In the genomic region with DNA sequence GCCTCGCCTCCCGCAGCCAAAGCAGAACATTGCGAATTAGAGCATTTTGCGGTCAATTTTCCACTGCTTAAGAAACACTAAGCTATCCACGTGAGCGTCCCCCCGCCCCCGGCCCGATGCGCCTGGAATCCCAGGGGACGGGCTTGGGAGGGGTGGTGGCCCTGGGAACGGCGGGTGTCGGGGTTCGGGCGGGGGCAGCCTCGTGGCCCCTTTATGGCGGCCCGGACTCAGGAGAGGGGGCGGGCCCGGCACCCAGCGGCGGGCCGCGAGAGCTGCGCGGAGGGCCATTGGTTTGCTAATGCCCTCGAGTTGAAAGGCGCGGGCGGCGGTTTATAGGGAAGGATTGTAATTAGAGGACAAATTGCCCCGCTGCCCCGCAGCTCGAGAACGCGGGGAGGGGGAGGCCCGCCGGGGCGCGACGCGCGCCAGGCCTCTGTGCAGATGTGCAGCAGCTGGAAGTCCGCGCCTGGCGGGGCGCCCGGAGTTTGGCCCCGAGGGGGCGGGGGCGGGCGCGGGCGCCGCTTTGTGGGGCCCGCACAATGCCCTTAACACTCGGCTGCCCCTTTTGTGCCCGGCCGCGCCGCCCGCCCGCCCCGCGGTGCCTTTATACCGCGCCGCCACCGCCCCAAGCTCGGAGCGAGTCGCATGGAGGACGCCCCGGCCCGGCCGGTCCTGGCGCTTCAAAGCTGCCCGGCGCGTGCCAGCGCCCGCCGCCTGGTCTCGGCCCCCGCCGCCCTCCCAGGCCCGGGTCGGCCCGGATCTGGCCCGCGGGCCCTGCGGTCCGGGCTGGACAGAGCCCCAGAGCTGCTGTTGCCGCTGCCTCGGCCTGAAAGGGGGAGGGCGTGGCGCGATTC, we compare ENCODE assay signal across 8 cellular contexts. TPM values are rescaled to one million over a fixed set of nuclear protein-coding genes. Genes with fewer than 3 reads are reported as not detected.
DNase-seq lines count a peak whose midpoint lies in the region; FAIRE-seq and TF ChIP-seq lines count a peak whose summit lies in the region.
"Had no signal": no experiment of that assay in that cellular context is flagged by ENCODE, and none has a peak within 500 bp of the region (broad histone marks: within the 10 kb centered on the region; RNA-seq: fewer than 3 reads in every experiment).

No MANE protein-coding gene starts in this region.

- peak overlapping the region; percentile 86 for H3K27ac Mint-ChIP-seq in neural crest cell (ENCODE audit: unreplicated experiment)

- no peaks in the 10 kb centered on the region for H3K36me3 Mint-ChIP-seq in neural crest cell (ENCODE audit: low read depth)

- peak overlapping the region; percentile 51 for H3K9ac ChIP-seq in HUES6 (ENCODE audit: low read length)

- H3K36me3 ChIP-seq in HUES6 (ENCODE audit: control insufficient read depth, insufficient read depth, low read length): no peaks in the 10 kb centered on the region
- H3K36me3 ChIP-seq in brain microvascular endothelial cell (replicated peaks): no peaks in the 10 kb centered on the region

- peaks cover 45% of the 10 kb centered on the region for H3K4me1 ChIP-seq in HUES6 (ENCODE audit: control insufficient read depth, insufficient read depth, low read length)

- H3K27me3 ChIP-seq in HUES6 (ENCODE audit: control insufficient read depth, insufficient read depth, low read length): peaks cover 63% of the 10 kb centered on the region
- peaks cover 42% of the 10 kb centered on the region for H3K27me3 ChIP-seq in brain microvascular endothelial cell (replicated peaks)

- H3K27ac ChIP-seq in HUES6 (ENCODE audit: low read depth, low read length) (no peak overlapping the region), brain microvascular endothelial cell (no peak overlapping the region)

- in situ Hi-C loops in brain microvascular endothelial cell (cut with HindIII; ENCODE audit: low pct_ligation_motif_present, low sequenced_read_pairs): no loop called here

- CTCF ChIA-PET in HEK293T (lab: Yijun Ruan, JAX): interaction anchor here (1.0 kb wide), 1 partner anchor 37 kb away, joined by 3 read pairs; no protein-coding TSS in a partner anchor

- H3K4me1 Mint-ChIP-seq in neural crest cell: peaks cover 50% of the 10 kb centered on the region

- H3K27me3 Mint-ChIP-seq in neural crest cell (ENCODE audit: low read depth): peaks cover 59% of the 10 kb centered on the region

- peak overlapping the region; percentile 87 for H3K4me3 Mint-ChIP-seq in neural crest cell

- no peaks in the 10 kb centered on the region for H3K9me3 Mint-ChIP-seq in neural crest cell
- H3K9me3 Mint-ChIP-seq: central memory CD8-positive, alpha-beta T cell had no signal

- peak overlapping the region; percentile 35 for H3K4me3 ChIP-seq in HUES6 (ENCODE audit: low read depth, low read length)
- H3K4me3 ChIP-seq in brain microvascular endothelial cell (ENCODE audit: low read depth, low read length): peak overlapping the region; percentile 5

- POLR2A ChIA-PET in HEK293T (lab: Yijun Ruan, JAX): interaction anchor here (1.3 kb wide), 1 partner anchor 37 kb away, joined by 7 read pairs; no protein-coding TSS in a partner anchor

- TF ChIP-seq CTCF in brain microvascular endothelial cell (IDR thresholded peaks at IDR 0.05; ENCODE audit: low read depth, low read length, missing control alignments) (no peak), neural crest cell (conservative IDR thresholded peaks at IDR 0.05) (no peak)

- no peak for FAIRE-seq in GM19239 (lab: Jason Lieb, UNC)

- no peaks in the 10 kb centered on the region for H3K9me3 ChIP-seq in HUES6 (ENCODE audit: control insufficient read depth, insufficient read depth, low read depth, low read length)

- DNase-seq in brain microvascular endothelial cell: no peak
- no peak for DNase-seq in neural crest cell (ENCODE audit: low read depth, low spot score)
- DNase-seq in HEK293T (ENCODE audit: extremely low spot score): no peak
- no peak for DNase-seq in GM19239 (ENCODE audit: insufficient read length, low spot score)

TF ChIP-seq in HEK293T, 16 proteins besides CTCF, POLR2A, EP300 and RAD21:
- TF ChIP-seq SP1 (IDR thresholded peaks at IDR 0.05) (no peak), SUZ12 (IDR thresholded peaks at IDR 0.05) (no peak), ELF4 (IDR thresholded peaks at IDR 0.05) (no peak), NFRKB (IDR thresholded peaks at IDR 0.05) (no peak), BHLHE40 (IDR thresholded peaks at IDR 0.05; ENCODE audit: borderline replicate concordance) (no peak), LEF1 (IDR thresholded peaks at IDR 0.05; ENCODE audit: borderline replicate concordance) (no peak), ZNF384 (IDR thresholded peaks at IDR 0.05) (no peak), CTBP1 (IDR thresholded peaks at IDR 0.05; ENCODE audit: borderline replicate concordance) (no peak), L3MBTL2 (conservative IDR thresholded peaks at IDR 0.05) (no peak), TARDBP (IDR thresholded peaks at IDR 0.05) (no peak), FOXM1 (IDR thresholded peaks at IDR 0.05; ENCODE audit: borderline replicate concordance) (no peak), ARNT (IDR thresholded peaks at IDR 0.05) (no peak), FOXA1 (IDR thresholded peaks at IDR 0.05) (no peak), FOXK2 (IDR thresholded peaks at IDR 0.05) (no peak)
- TF ChIP-seq, protein P1, sequence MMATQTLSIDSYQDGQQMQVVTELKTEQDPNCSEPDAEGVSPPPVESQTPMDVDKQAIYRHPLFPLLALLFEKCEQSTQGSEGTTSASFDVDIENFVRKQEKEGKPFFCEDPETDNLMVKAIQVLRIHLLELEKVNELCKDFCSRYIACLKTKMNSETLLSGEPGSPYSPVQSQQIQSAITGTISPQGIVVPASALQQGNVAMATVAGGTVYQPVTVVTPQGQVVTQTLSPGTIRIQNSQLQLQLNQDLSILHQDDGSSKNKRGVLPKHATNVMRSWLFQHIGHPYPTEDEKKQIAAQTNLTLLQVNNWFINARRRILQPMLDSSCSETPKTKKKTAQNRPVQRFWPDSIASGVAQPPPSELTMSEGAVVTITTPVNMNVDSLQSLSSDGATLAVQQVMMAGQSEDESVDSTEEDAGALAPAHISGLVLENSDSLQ (IDR thresholded peaks at IDR 0.05): no peak

RNA-seq across cellular contexts. Expression of a gene that starts 1.9 kb away (rescaled TPM):
- 23.6 and 25.2 TPM in 2 replicates for total RNA-seq in neural crest cell
- total RNA-seq: activated CD8-positive, alpha-beta memory T cell treated with anti-CD3 and anti-CD28 coated beads for 36 hours; posterior vena cava had no signal

RNA-seq across cellular contexts. Expression of a gene that starts 6.3 kb away (rescaled TPM):
- 85.4 and 92.8 TPM in 2 replicates for total RNA-seq in neural crest cell

RNA-seq across cellular contexts. Expression of a gene that starts 18.8 kb away (rescaled TPM):
- 28.1 and 28.7 TPM in 2 replicates for total RNA-seq in neural crest cell

RNA-seq across cellular contexts. Expression of a gene that starts 36.2 kb away (rescaled TPM):
- 3.8 and 4.9 TPM in 2 replicates for total RNA-seq in neural crest cell

RNA-seq across cellular contexts. Expression of a gene that starts 42.7 kb away (rescaled TPM):
- 479 and 516 TPM in 2 replicates for total RNA-seq in neural crest cell
